Comparison of ENCODE assay signal across 12 cellular contexts in genomic region chr13:113064534-113065405, GRCh38. TPM values are rescaled to one million over a fixed set of nuclear protein-coding genes. Genes with fewer than 3 reads are reported as not detected.
DNase-seq lines count a peak whose midpoint lies in the region; ATAC-seq lines count a peak whose summit lies in the region.
"Had no signal": no experiment of that assay in that cellular context is flagged by ENCODE, and none has a peak within 500 bp of the region (broad histone marks: within the 10 kb centered on the region; RNA-seq: fewer than 3 reads in every experiment).

No MANE protein-coding gene starts in this region.

- peak; percentile 78 for ATAC-seq in sciatic nerve
- ATAC-seq in left lobe of liver, result no peak

- no peak overlapping the region for H3K27ac ChIP-seq in caudate nucleus (ENCODE audit: low read depth, low read length)
- H3K27ac ChIP-seq: coronary artery had no signal

- intact Hi-C loops in sciatic nerve (cut with DNase I), result no loop called here

- DNase-seq in ELF-1 (ENCODE audit: low read depth, low spot score) (peak; percentile 69), NCI-H460 (ENCODE audit: extremely low read depth, low read depth) (peak; percentile 43), fibroblast of gingiva (ENCODE audit: low read depth) (peak; percentile 49), sciatic nerve (ENCODE audit: low spot score) (no peak), NCI-H748 (lab: John Stamatoyannopoulos, UW; ENCODE audit: unreplicated experiment) (no peak), caudate nucleus (lab: John Stamatoyannopoulos, UW) (no peak), left lobe of liver (ENCODE audit: low spot score) (no peak)
- no peak for DNase-seq in effector CD4-positive, alpha-beta T cell
- DNase-seq: activated T-cell treated with anti-CD3 and anti-CD28 coated beads, Interleukin-2, amount 50 U/mL, for 24 hours; Caco-2 had no signal

RNA-seq across cellular contexts. Expression of gene F7, which starts 40.8 kb away (rescaled TPM):
- 0.07 TPM in 1 of 2 replicates, not detected in the other for total RNA-seq in NCI-H460 (2014; rRNA removed; shearing (Covaris generic))
- 0.11 TPM in 1 of 2 replicates, not detected in the other for polyA plus RNA-seq in NCI-H460 (2014; cell fraction: nucleus; rRNA removed)
- 0.27 TPM for total RNA-seq in sciatic nerve
- total RNA-seq in left lobe of liver, result 99.6 TPM
- total RNA-seq: pulmonary artery endothelial cell had no signal

RNA-seq across cellular contexts. Expression of gene F10, which starts 57.8 kb away (rescaled TPM):
- 0.59 and 0.61 TPM in 2 replicates for total RNA-seq in NCI-H460 (2014; rRNA removed; shearing (Covaris generic))
- polyA plus RNA-seq in NCI-H460 (2014; cell fraction: nucleus; rRNA removed), result 0.38 TPM in 1 of 2 replicates, not detected in the other
- total RNA-seq in sciatic nerve (14.2 TPM), left lobe of liver (124 TPM)

Comparison
In these comparisons a context has a peak if more than half of its experiments do, and no peak if none do; other contexts are left out.
1. DNase-seq: peak in ELF-1 (single experiment), NCI-H460 (single experiment) and fibroblast of gingiva (single experiment); none in sciatic nerve (single experiment), NCI-H748 (single experiment), caudate nucleus (0 of 61), left lobe of liver (single experiment) and effector CD4-positive, alpha-beta T cell (single experiment).
2. RNA of gene F7, which starts 40.8 kb away (total RNA-seq): 99.6 TPM in left lobe of liver (single experiment); 0.27 TPM in sciatic nerve (single experiment) and 0.07 TPM in NCI-H460; every median in the first group is over 10 times any median in the second.